In genomic region chr9:112334319-112334828, GRCh38 we compare ENCODE assay signal across 8 cellular contexts. TPM values are rescaled to one million over a fixed set of nuclear protein-coding genes. Genes with fewer than 3 reads are reported as not detected.
DNase-seq lines count a peak whose midpoint lies in the region; ATAC-seq, FAIRE-seq and TF ChIP-seq lines count a peak whose summit lies in the region.

No MANE protein-coding gene starts in this region.

- no peaks in the 10 kb centered on the region for H3K9me3 Mint-ChIP-seq in memory B cell

- H3K36me3 ChIP-seq in bronchial epithelial cell (ENCODE audit: control insufficient read depth, insufficient read depth, low read length): no peaks in the 10 kb centered on the region

- no peaks in the 10 kb centered on the region for H3K27me3 Mint-ChIP-seq in memory B cell

- peak overlapping the region; percentile 94 for H3K27ac Mint-ChIP-seq in memory B cell

- H3K4me1 Mint-ChIP-seq in memory B cell: peaks cover 20% of the 10 kb centered on the region

- DNase-seq in stimulated activated CD4-positive, alpha-beta T cell treated with anti-CD3 and anti-CD28 coated beads, Interleukin-12 subunit alpha, Interleukin-12 subunit beta, amount 100 ng/mL, for 4 hours: peak; percentile 36
- no peak for DNase-seq in stimulated activated CD4-positive, alpha-beta T cell treated with anti-CD3 and anti-CD28 coated beads, Interleukin-2, amount 100 ng/mL, for 48 hours
- peak; percentile 11 for DNase-seq in SK-N-DZ (ENCODE audit: low spot score)
- DNase-seq in bronchial epithelial cell (ENCODE audit: low read depth): peak; percentile 59
- DNase-seq in memory B cell (ENCODE audit: low spot score in 2 of 2): no peak
- DNase-seq in stimulated activated naive CD8-positive, alpha-beta T cell treated with anti-CD3 and anti-CD28 coated beads, Interleukin-15, Interleukin-2, amounts not matched to agents 100 U/mL and 50 U/mL, for 24 hours: peak; percentile 44
- DNase-seq in COR-L47 (lab: John Stamatoyannopoulos, UW): no peak

- peak overlapping the region; percentile 95 for H3K4me3 Mint-ChIP-seq in memory B cell

- H3K27me3 ChIP-seq in bronchial epithelial cell (ENCODE audit: control insufficient read depth, insufficient read depth, low read length): no peaks in the 10 kb centered on the region

- H3K4me3 ChIP-seq in bronchial epithelial cell (ENCODE audit: low read depth, low read length): peak overlapping the region; percentile 70

- no peak for ATAC-seq in memory B cell (ENCODE audit: low read depth)
- no peak for ATAC-seq in stimulated activated naive CD8-positive, alpha-beta T cell treated with anti-CD3 and anti-CD28 coated beads, Interleukin-15, Interleukin-2, amounts not matched to agents 100 U/mL and 50 U/mL, for 24 hours
- ATAC-seq in GM18909 (IDR thresholded peaks at IDR 0.05; ENCODE audit: poor library complexity, unreplicated experiment): no peak

- TF ChIP-seq CTCF in bronchial epithelial cell (IDR thresholded peaks at IDR 0.05; ENCODE audit: insufficient read depth, low read length, severe bottlenecking): no peak

- FAIRE-seq in bronchial epithelial cell (lab: Jason Lieb, UNC): no peak

- no peaks in the 10 kb centered on the region for H3K36me3 Mint-ChIP-seq in memory B cell

RNA-seq across cellular contexts. Expression of gene PTBP3, which starts 1.0 kb away (rescaled TPM):
- polyA plus RNA-seq in SK-N-DZ (2014; cell fraction: cytosol; rRNA removed): 14.6 and 25.0 TPM in 2 replicates
- polyA plus RNA-seq in SK-N-DZ (2014; cell fraction: nucleus; rRNA removed): 7.1 and 8.5 TPM in 2 replicates
- 56.2 and 62.4 TPM in 2 replicates for total RNA-seq in bronchial epithelial cell

RNA-seq across cellular contexts. Expression of gene HSDL2, which starts 45.5 kb away (rescaled TPM):
- polyA plus RNA-seq in SK-N-DZ (2014; cell fraction: cytosol; rRNA removed): 24.6 and 30.7 TPM in 2 replicates
- 13.4 and 13.9 TPM in 2 replicates for polyA plus RNA-seq in SK-N-DZ (2014; cell fraction: nucleus; rRNA removed)
- total RNA-seq in bronchial epithelial cell: 21.9 and 31.9 TPM in 2 replicates

Comparison
In these comparisons a context has a peak if more than half of its experiments do, and no peak if none do; other contexts are left out.
1. DNase-seq: peak in stimulated activated CD4-positive, alpha-beta T cell treated with anti-CD3 and anti-CD28 coated beads, Interleukin-12 subunit alpha, Interleukin-12 subunit beta, amount 100 ng/mL, for 4 hours (single experiment), SK-N-DZ (single experiment), bronchial epithelial cell (single experiment) and stimulated activated naive CD8-positive, alpha-beta T cell treated with anti-CD3 and anti-CD28 coated beads, Interleukin-15, Interleukin-2, amounts not matched to agents 100 U/mL and 50 U/mL, for 24 hours (single experiment); none in stimulated activated CD4-positive, alpha-beta T cell treated with anti-CD3 and anti-CD28 coated beads, Interleukin-2, amount 100 ng/mL, for 48 hours (0 of 2), memory B cell (0 of 2) and COR-L47 (single experiment).